Comparison of ENCODE assay signal across 8 cellular contexts in the genomic region with DNA sequence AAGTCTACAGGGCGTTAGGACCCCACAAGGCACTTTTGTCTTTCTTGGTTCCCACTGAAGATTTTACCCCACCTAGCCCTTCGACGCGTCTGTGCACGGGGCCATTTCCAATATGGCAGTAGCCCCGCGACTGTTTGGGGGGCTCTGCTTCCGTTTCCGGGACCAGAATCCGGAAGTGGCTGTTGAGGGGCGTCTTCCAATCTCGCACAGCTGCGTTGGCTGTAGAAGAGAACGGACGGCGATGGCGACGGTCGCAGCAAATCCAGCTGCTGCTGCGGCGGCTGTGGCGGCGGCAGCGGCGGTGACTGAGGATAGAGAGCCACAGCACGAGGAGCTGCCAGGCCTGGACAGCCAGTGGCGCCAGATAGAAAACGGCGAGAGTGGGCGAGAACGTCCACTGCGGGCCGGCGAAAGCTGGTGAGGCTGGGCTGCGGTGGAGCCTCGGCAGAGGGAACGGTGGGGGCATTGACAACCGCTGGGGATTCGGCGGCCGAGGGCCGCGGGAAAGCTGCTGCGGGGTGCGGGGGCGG. TPM values are rescaled to one million over a fixed set of nuclear protein-coding genes. Genes with fewer than 3 reads are reported as not detected.
DNase-seq lines count a peak whose midpoint lies in the region; ATAC-seq lines count a peak whose summit lies in the region.

A gene (plus strand): TSS at position 207 of the 530 bp plus-strand sequence. CDS start 35 bp downstream, at position 242.

- ATAC-seq in HG02885 (IDR thresholded peaks at IDR 0.05; ENCODE audit: poor library complexity, unreplicated experiment), result peak; percentile 10

- H3K9me3 ChIP-seq in esophagus (ENCODE audit: control insufficient read depth in 2 of 2, insufficient read depth in 1 of 2, low read depth in 1 of 2, low read length in 1 of 2) (no peaks in the 10 kb centered on the region), mucosa of stomach (ENCODE audit: control insufficient read depth, low read length) (no peaks in the 10 kb centered on the region)

- peak; percentile 39 to 91 (median 85) for DNase-seq in NCI-H1417 (lab: John Stamatoyannopoulos, UW)
- no peak for DNase-seq in NCI-H1417 treated with DMSO at 0.1 percent for 48 hours (lab: John Stamatoyannopoulos, UW)
- DNase-seq in NCI-H774 (lab: John Stamatoyannopoulos, UW), result peak; percentile 18
- DNase-seq in activated T-cell treated with anti-CD3 and anti-CD28 coated beads for 48 hours (ENCODE audit: low read depth), result peak; percentile 29
- peak in 29 of 49 donors; percentile 5 to 57 (median 34) for DNase-seq in substantia nigra (lab: John Stamatoyannopoulos, UW)

- H3K36me3 ChIP-seq in esophagus (ENCODE audit: control insufficient read depth in 2 of 2, insufficient read depth in 2 of 2, low read length in 1 of 2), result peaks cover 0 to 5% of the 10 kb centered on the region in 2 donors
- no peaks in the 10 kb centered on the region for H3K36me3 ChIP-seq in mucosa of stomach (ENCODE audit: control insufficient read depth, insufficient read depth, low read length)

- peak within 1 kb of the TSS; percentile 84 for H3K9ac ChIP-seq in mucosa of stomach (ENCODE audit: low read length)

- H3K27me3 ChIP-seq in esophagus (ENCODE audit: control insufficient read depth in 1 of 2, insufficient read depth in 2 of 2, low read length in 2 of 2) (no peaks in the 10 kb centered on the region), mucosa of stomach (ENCODE audit: control insufficient read depth, insufficient read depth, low read length) (no peaks in the 10 kb centered on the region)

- H3K27ac ChIP-seq in esophagus (ENCODE audit: low read depth in 2 of 2, low read length in 1 of 2) (peak within 1 kb of the TSS; percentile 84 to 100), substantia nigra (ENCODE audit: low read depth, low read length, poor library complexity, severe bottlenecking) (peak within 1 kb of the TSS; percentile 97)

- H3K4me1 ChIP-seq in esophagus (ENCODE audit: control insufficient read depth in 2 of 2, insufficient read depth in 2 of 2, low read length in 1 of 2), result no peaks in the 10 kb centered on the region
- H3K4me1 ChIP-seq in mucosa of stomach (ENCODE audit: control insufficient read depth, insufficient read depth, low read length), result peaks cover 6% of the 10 kb centered on the region

- H3K4me3 ChIP-seq in esophagus (ENCODE audit: low read depth in 1 of 2, low read length in 2 of 2) (peak within 1 kb of the TSS; percentile 46 to 77), mucosa of stomach (ENCODE audit: low read length) (no peak within 1 kb of the TSS)

- 1 to 14% methylated on average over 42 to 46 of the region's 46 CpGs for WGBS in esophagus, 2 donors

RNA-seq across cellular contexts. Expression of the gene that starts here (rescaled TPM):
- 10 to 100 TPM; 11.3 to 13.6 TPM for polyA plus RNA-seq in esophagus
